ENCODE assay signal across 1 cellular context in the genomic region with DNA sequence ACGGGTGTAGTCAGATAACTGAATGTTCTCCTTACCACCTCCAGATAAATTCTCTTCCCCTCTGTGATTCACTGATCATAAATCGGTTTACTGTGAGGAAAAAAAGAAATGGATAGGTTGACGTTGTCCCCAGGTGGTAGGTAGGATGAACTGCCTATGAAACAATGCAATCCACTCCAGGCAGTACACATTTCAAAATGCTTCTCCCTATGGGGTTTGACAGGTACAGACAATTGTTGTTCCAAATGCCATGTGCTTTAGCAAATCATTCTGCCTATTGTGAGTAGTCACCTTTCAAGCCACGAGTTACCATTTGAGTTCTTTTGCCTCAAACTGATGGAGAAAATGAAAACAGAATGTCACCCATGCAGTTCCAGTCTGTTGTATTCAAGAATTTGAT.
TF ChIP-seq lines count a peak whose summit lies in the region.

No MANE protein-coding gene starts in this region.

TF ChIP-seq in H1, 55 proteins besides CTCF, POLR2A, EP300 and RAD21:
- TF ChIP-seq TAF7 (optimal IDR thresholded peaks at IDR 0.05; ENCODE audit: borderline replicate concordance, low read depth, low read length) (no peak), CTBP2 (IDR thresholded peaks at IDR 0.05; ENCODE audit: borderline replicate concordance, insufficient read depth, insufficient read length, low read length) (no peak)
